ENCODE assay signal across 25 cellular contexts in genomic region chr12:124529595-124530276, GRCh38.
"Had no signal": no experiment of that assay in that cellular context is flagged by ENCODE, and none has a peak within 500 bp of the region (broad histone marks: within the 10 kb centered on the region; RNA-seq: fewer than 3 reads in every experiment).

No MANE protein-coding gene starts in this region.

- H3K4me1 ChIP-seq: pancreas had no signal

- H3K27ac Mint-ChIP-seq: activated CD8-positive, alpha-beta T cell treated with anti-CD3 and anti-CD28 coated beads for 36 hours; activated naive CD4-positive, alpha-beta T cell treated with anti-CD3 and anti-CD28 coated beads, Interleukin-2, amount 50 U/mL, for 24 hours; activated T-helper 17 cell treated with anti-CD3 and anti-CD28 coated beads, Interleukin-2, amount 50 U/mL, for 72 hours; natural killer cell; WTC11 had no signal

- H3K4me3 ChIP-seq: esophagus muscularis mucosa, left lung, lower lobe of right lung, pancreas, psoas muscle, testis, transverse colon had no signal

- H3K9me3 ChIP-seq: esophagus muscularis mucosa, left lung, lower lobe of right lung, neutrophil, pancreas, psoas muscle, testis, transverse colon had no signal

- H3K4me3 Mint-ChIP-seq: activated CD8-positive, alpha-beta T cell treated with anti-CD3 and anti-CD28 coated beads for 36 hours; activated naive CD4-positive, alpha-beta T cell treated with anti-CD3 and anti-CD28 coated beads, Interleukin-2, amount 50 U/mL, for 24 hours; activated T-cell treated with anti-CD3 and anti-CD28 coated beads, Interleukin-2, amount 50 U/mL, for 4 hours; activated T-helper 17 cell treated with anti-CD3 and anti-CD28 coated beads, Interleukin-2, amount 50 U/mL, for 72 hours; natural killer cell; WTC11 had no signal

- DNase-seq: activated CD4-positive, alpha-beta T cell treated with anti-CD3 and anti-CD28 coated beads for 1 hour; activated CD4-positive, alpha-beta T cell treated with anti-CD3 and anti-CD28 coated beads, Interleukin-2, amount 50 U/mL, for 1 hour; activated CD8-positive, alpha-beta T cell treated with anti-CD3 and anti-CD28 coated beads for 36 hours; activated gamma-delta T cell treated with Interleukin-2 at 50 U/mL for 16 hours; activated T-cell treated with anti-CD3 and anti-CD28 coated beads, Interleukin-2, amount 50 U/mL, for 4 hours; anterior cingulate cortex; dermis blood vessel endothelial cell; effector CD4-positive, alpha-beta T cell; foreskin keratinocyte; left lung; lower lobe of right lung; mesenchymal stem cell; natural killer cell; pancreas; psoas muscle; stimulated activated CD4-positive, alpha-beta T cell treated with anti-CD3 and anti-CD28 coated beads, Interleukin-4, amount 100 ng/mL, for 1 hour; stimulated activated naive CD8-positive, alpha-beta T cell treated with anti-CD3 and anti-CD28 coated beads, Interleukin-15, Interleukin-2, amounts not matched to agents 100 U/mL and 50 U/mL, for 24 hours; T-helper 2 cell; testis; transverse colon had no signal

- H3K9me3 Mint-ChIP-seq: activated CD8-positive, alpha-beta T cell treated with anti-CD3 and anti-CD28 coated beads for 36 hours; activated naive CD4-positive, alpha-beta T cell treated with anti-CD3 and anti-CD28 coated beads, Interleukin-2, amount 50 U/mL, for 24 hours; activated T-cell treated with anti-CD3 and anti-CD28 coated beads, Interleukin-2, amount 50 U/mL, for 4 hours; activated T-helper 17 cell treated with anti-CD3 and anti-CD28 coated beads, Interleukin-2, amount 50 U/mL, for 72 hours; natural killer cell had no signal

- H3K27me3 Mint-ChIP-seq: activated CD8-positive, alpha-beta T cell treated with anti-CD3 and anti-CD28 coated beads for 36 hours; activated naive CD4-positive, alpha-beta T cell treated with anti-CD3 and anti-CD28 coated beads, Interleukin-2, amount 50 U/mL, for 24 hours; activated T-helper 17 cell treated with anti-CD3 and anti-CD28 coated beads, Interleukin-2, amount 50 U/mL, for 72 hours had no signal

- H3K27me3 ChIP-seq: esophagus muscularis mucosa, foreskin keratinocyte, left lung, neutrophil, pancreas, testis, transverse colon had no signal

- H3K36me3 Mint-ChIP-seq: activated naive CD4-positive, alpha-beta T cell treated with anti-CD3 and anti-CD28 coated beads, Interleukin-2, amount 50 U/mL, for 24 hours; natural killer cell had no signal

- H3K36me3 ChIP-seq: pancreas, transverse colon had no signal

- H3K27ac ChIP-seq: foreskin keratinocyte, left lung, lower lobe of right lung, neutrophil, pancreas, psoas muscle, testis, transverse colon had no signal

- ATAC-seq: activated CD8-positive, alpha-beta T cell treated with anti-CD3 and anti-CD28 coated beads for 36 hours; activated T-cell treated with anti-CD3 and anti-CD28 coated beads, Interleukin-2, amount 50 U/mL, for 4 hours; activated T-helper 17 cell treated with anti-CD3 and anti-CD28 coated beads, Interleukin-2, amount 50 U/mL, for 72 hours; foreskin keratinocyte; left lung; lower lobe of right lung; natural killer cell; pancreas; psoas muscle; stimulated activated naive CD8-positive, alpha-beta T cell treated with anti-CD3 and anti-CD28 coated beads, Interleukin-15, Interleukin-2, amounts not matched to agents 100 U/mL and 50 U/mL, for 24 hours; WTC11 had no signal
